8 cellular contexts compared by ENCODE assay signal in the genomic region with DNA sequence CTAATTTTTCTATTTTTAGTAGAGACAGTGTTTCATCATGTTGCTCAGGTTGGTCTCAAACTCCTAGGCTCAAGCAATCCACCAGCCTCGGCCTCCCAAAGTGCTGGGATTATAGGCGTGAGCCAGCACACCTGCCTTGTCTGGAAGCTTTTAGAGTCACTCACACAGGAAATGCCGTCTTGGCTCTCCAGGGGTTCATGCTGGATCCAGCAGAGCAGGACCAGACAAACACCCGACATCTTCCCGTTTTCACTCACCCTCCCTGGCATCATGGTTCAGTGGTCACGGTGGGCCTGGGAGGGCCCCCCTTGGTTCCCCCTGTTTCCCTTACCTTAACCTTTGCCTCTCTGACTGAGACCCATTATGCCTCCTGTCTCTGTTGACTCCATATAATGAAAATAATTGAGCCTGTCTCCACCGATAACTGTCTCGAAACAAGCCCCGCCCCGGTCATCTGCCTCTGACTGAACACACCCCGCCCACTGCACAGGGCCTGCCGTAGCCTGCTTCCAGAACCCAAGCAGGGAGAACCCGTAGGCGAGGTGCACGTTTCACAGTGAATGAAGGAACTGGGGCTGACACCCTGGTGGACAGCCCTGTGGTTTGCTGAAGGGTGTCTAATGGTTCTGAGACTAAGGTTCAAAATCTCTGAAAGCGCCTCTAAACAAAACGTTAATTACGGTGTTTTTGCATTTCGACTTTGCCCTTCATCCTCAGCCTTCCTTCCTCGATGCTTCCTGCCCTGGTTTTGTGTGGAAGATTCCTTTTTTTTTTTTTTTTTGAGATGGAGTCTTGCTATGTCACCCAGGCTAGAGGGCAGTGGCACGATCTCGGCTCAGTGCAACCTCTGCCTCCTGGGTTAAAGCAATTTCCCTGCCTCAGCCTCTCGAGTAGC. TPM values are rescaled to one million over a fixed set of nuclear protein-coding genes. Genes with fewer than 3 reads are reported as not detected.
DNase-seq lines count a peak whose midpoint lies in the region; ATAC-seq and TF ChIP-seq lines count a peak whose summit lies in the region.

No MANE protein-coding gene starts in this region.

- H3K27me3 Mint-ChIP-seq in brain = peaks cover 3% of the 10 kb centered on the region
- H3K27me3 Mint-ChIP-seq in neural progenitor cell (ENCODE audit: insufficient read depth, low read depth) = no peaks in the 10 kb centered on the region

- H3K27ac Mint-ChIP-seq in brain (peak overlapping the region in 3 of 5 experiments; percentile 61 to 78 (median 70)), neural progenitor cell (peak overlapping the region; percentile 67)

- peaks cover 5% of the 10 kb centered on the region for H3F3A ChIP-seq in neural progenitor cell (ENCODE audit: low read depth)

- H3K9me3 ChIP-seq in neural progenitor cell (ENCODE audit: low read depth) = no peaks in the 10 kb centered on the region

- no peak for DNase-seq in neural progenitor cell (ENCODE audit: low spot score)
- no peak for DNase-seq in SIG-M5 (lab: John Stamatoyannopoulos, UW)
- no peak for DNase-seq in activated gamma-delta T cell (lab: John Stamatoyannopoulos, UW)

- H3K4me1 Mint-ChIP-seq in brain (peaks cover 45% of the 10 kb centered on the region), neural progenitor cell (peaks cover 54% of the 10 kb centered on the region)

- ATAC-seq in GM19023 (IDR thresholded peaks at IDR 0.05; ENCODE audit: unreplicated experiment) = peak; percentile 69
- ATAC-seq in HG03439 (IDR thresholded peaks at IDR 0.05; ENCODE audit: unreplicated experiment) = peak; percentile 72
- no peak for ATAC-seq in HG03108 (IDR thresholded peaks at IDR 0.05; ENCODE audit: unreplicated experiment)
- no peak for ATAC-seq in GM21528 (IDR thresholded peaks at IDR 0.05; ENCODE audit: low FRiP score, unreplicated experiment)

- H3K79me2 ChIP-seq in neural progenitor cell (ENCODE audit: low read depth) = no peaks in the 10 kb centered on the region

- no peak overlapping the region for H3K9ac ChIP-seq in neural progenitor cell

- no peaks in the 10 kb centered on the region for H3K36me3 Mint-ChIP-seq in brain
- H3K36me3 Mint-ChIP-seq in neural progenitor cell = no peaks in the 10 kb centered on the region

- H3K4me1 ChIP-seq in neural progenitor cell = peaks cover 8% of the 10 kb centered on the region

- H3K27ac ChIP-seq in neural progenitor cell = no peak overlapping the region

- no peak overlapping the region for H3K4me2 ChIP-seq in neural progenitor cell

- no peak overlapping the region for H3K4me3 ChIP-seq in neural progenitor cell

- no peaks in the 10 kb centered on the region for H3K36me3 ChIP-seq in neural progenitor cell

- no peaks in the 10 kb centered on the region for H4K20me1 ChIP-seq in neural progenitor cell (ENCODE audit: low read depth)

- H3K9me3 Mint-ChIP-seq in brain (peaks cover 0 to 2% (median 0%) of the 10 kb centered on the region in 5 experiments), neural progenitor cell (no peaks in the 10 kb centered on the region)

- peaks cover 17% of the 10 kb centered on the region for H3K27me3 ChIP-seq in neural progenitor cell

- H2AFZ ChIP-seq in neural progenitor cell (replicated peaks) = no peak overlapping the region

- TF ChIP-seq CTCF in brain (conservative IDR thresholded peaks at IDR 0.05) = no peak
- TF ChIP-seq CTCF in neural progenitor cell (IDR thresholded peaks at IDR 0.05) = no peak

- H3K4me3 Mint-ChIP-seq in brain (peak overlapping the region in 1 of 5 experiments; percentile 18), neural progenitor cell (no peak overlapping the region)

RNA-seq across cellular contexts. Expression of a gene that starts 39.7 kb away (rescaled TPM):
- polyA plus RNA-seq in brain (ENCODE audit: insufficient read depth, low read depth, low replicate concordance) = 5.3 TPM
- total RNA-seq in neural progenitor cell (ENCODE audit: low replicate concordance) = 0.13 and 1.7 TPM in 2 replicates

Comparison
In these comparisons a context has a peak if more than half of its experiments do, and no peak if none do; other contexts are left out.
1. ATAC-seq: peak in GM19023 (single experiment) and HG03439 (single experiment); none in HG03108 (single experiment) and GM21528 (single experiment).